In genomic region chr6:28587746-28588075, GRCh38 we compare ENCODE assay signal across 9 cellular contexts.
A peak's percentile ranks its signal among the peaks of the same experiment; 100 is the strongest.
DNase-seq lines count a peak whose midpoint lies in the region; ATAC-seq, FAIRE-seq and TF ChIP-seq lines count a peak whose summit lies in the region.
"Had no signal": no experiment of that assay in that cellular context is flagged by ENCODE, and none has a peak within 500 bp of the region (broad histone marks: within the 10 kb centered on the region; RNA-seq: fewer than 3 reads in every experiment).

No MANE protein-coding gene starts in this region.

- H3K27me3 ChIP-seq in ascending aorta (no peaks in the 10 kb centered on the region), tibial nerve (peaks cover 0 to 44% of the 10 kb centered on the region in 2 donors), small intestine (ENCODE audit: control insufficient read depth in 2 of 2, insufficient read depth in 2 of 2, low read length in 2 of 2) (peaks cover 0 to 23% of the 10 kb centered on the region in 2 donors)

- no peaks in the 10 kb centered on the region for H3K9me3 Mint-ChIP-seq in activated naive CD4-positive, alpha-beta T cell treated with anti-CD3 and anti-CD28 coated beads for 36 hours

- DNase-seq in activated naive CD4-positive, alpha-beta T cell treated with anti-CD3 and anti-CD28 coated beads for 36 hours = no peak
- no peak for DNase-seq in activated naive CD4-positive, alpha-beta T cell treated with Interleukin-2 at 50 U/mL for 16 hours
- DNase-seq in ascending aorta (ENCODE audit: low spot score in 2 of 2) (no peak), kidney tubule cell (ENCODE audit: low spot score) (peak; percentile 48), tibial nerve (ENCODE audit: low spot score in 2 of 2) (no peak), small intestine (no peak), NCI-H446 treated with DMSO at 0.1 percent for 48 hours (lab: John Stamatoyannopoulos, UW) (no peak)

- H3K27ac ChIP-seq in ascending aorta = no peak overlapping the region
- no peak overlapping the region for H3K27ac ChIP-seq in tibial nerve
- no peak overlapping the region for H3K27ac ChIP-seq in small intestine (ENCODE audit: low read depth in 1 of 2, low read length in 1 of 2)

- H3K36me3 ChIP-seq in ascending aorta (no peaks in the 10 kb centered on the region), tibial nerve (no peaks in the 10 kb centered on the region), small intestine (ENCODE audit: control insufficient read depth in 2 of 2, insufficient read depth in 2 of 2, low read length in 2 of 2) (no peaks in the 10 kb centered on the region)

- 13 to 19% methylated on average over 8 of the region's 8 CpGs for WGBS in tibial nerve, 2 donors
- 20 to 22% (median 21%) methylated on average over 8 of the region's 8 CpGs for WGBS in small intestine, 3 donors

- peaks cover 21% of the 10 kb centered on the region for H3K4me1 Mint-ChIP-seq in activated naive CD4-positive, alpha-beta T cell treated with anti-CD3 and anti-CD28 coated beads for 36 hours (ENCODE audit: low read depth)

- peaks cover 61% of the 10 kb centered on the region for H3K27me3 Mint-ChIP-seq in activated naive CD4-positive, alpha-beta T cell treated with anti-CD3 and anti-CD28 coated beads for 36 hours (ENCODE audit: low read depth)

- TF ChIP-seq EP300 in tibial nerve (IDR thresholded peaks at IDR 0.05) = no peak

- no peak for FAIRE-seq in small intestine (lab: Jason Lieb, UNC)
- FAIRE-seq: G401.6 had no signal

- H3K4me3 ChIP-seq in ascending aorta (peak overlapping the region; percentile 48 to 63), tibial nerve (peak overlapping the region; percentile 29 to 65 (median 44)), small intestine (ENCODE audit: low read depth in 1 of 2, low read length in 2 of 2) (no peak overlapping the region)

- H3K4me1 ChIP-seq in ascending aorta = no peaks in the 10 kb centered on the region
- H3K4me1 ChIP-seq in tibial nerve = peaks cover 0 to 24% (median 0%) of the 10 kb centered on the region in 4 donors
- H3K4me1 ChIP-seq in small intestine (ENCODE audit: control insufficient read depth in 2 of 2, insufficient read depth in 1 of 2, low read depth in 1 of 2, low read length in 1 of 2) = peaks cover 0 to 1% of the 10 kb centered on the region in 2 donors

- intact Hi-C loops in activated naive CD4-positive, alpha-beta T cell treated with anti-CD3 and anti-CD28 coated beads for 36 hours (cut with micrococcal nuclease) = loop anchor here (2.0 to 10.0 kb wide), 4 partner anchors 45 to 450 kb away; partner anchors contain the start of gene ZSCAN12
- intact Hi-C loops in ascending aorta (cut with DNase I) = no loop called here

- H3K9me3 ChIP-seq in ascending aorta (no peaks in the 10 kb centered on the region), tibial nerve (no peaks in the 10 kb centered on the region), small intestine (ENCODE audit: control insufficient read depth, low read depth) (no peaks in the 10 kb centered on the region)

- CTCF ChIA-PET in activated naive CD4-positive, alpha-beta T cell treated with anti-CD3 and anti-CD28 coated beads for 36 hours (lab: Charles Lee) = no interaction called here

- no peak for TF ChIP-seq POLR2A in tibial nerve (IDR thresholded peaks at IDR 0.05)

- peak overlapping the region; percentile 3 for H3K27ac Mint-ChIP-seq in activated naive CD4-positive, alpha-beta T cell treated with anti-CD3 and anti-CD28 coated beads for 36 hours

- TF ChIP-seq CTCF in ascending aorta (IDR thresholded peaks at IDR 0.05) = no peak
- no peak for TF ChIP-seq CTCF in tibial nerve (IDR thresholded peaks at IDR 0.05)

- no peak for ATAC-seq in GM19023 (IDR thresholded peaks at IDR 0.05; ENCODE audit: unreplicated experiment)

- no peaks in the 10 kb centered on the region for H3K36me3 Mint-ChIP-seq in activated naive CD4-positive, alpha-beta T cell treated with anti-CD3 and anti-CD28 coated beads for 36 hours (ENCODE audit: low read depth)

- H3K4me3 Mint-ChIP-seq in activated naive CD4-positive, alpha-beta T cell treated with anti-CD3 and anti-CD28 coated beads for 36 hours = peak overlapping the region; percentile 85

Comparison
In these comparisons a context has a peak if more than half of its experiments do, and no peak if none do; other contexts are left out.
1. H3K4me3 ChIP-seq: peak in ascending aorta (2 of 2) and tibial nerve (4 of 4); none in small intestine (0 of 2).